In the genomic region with DNA sequence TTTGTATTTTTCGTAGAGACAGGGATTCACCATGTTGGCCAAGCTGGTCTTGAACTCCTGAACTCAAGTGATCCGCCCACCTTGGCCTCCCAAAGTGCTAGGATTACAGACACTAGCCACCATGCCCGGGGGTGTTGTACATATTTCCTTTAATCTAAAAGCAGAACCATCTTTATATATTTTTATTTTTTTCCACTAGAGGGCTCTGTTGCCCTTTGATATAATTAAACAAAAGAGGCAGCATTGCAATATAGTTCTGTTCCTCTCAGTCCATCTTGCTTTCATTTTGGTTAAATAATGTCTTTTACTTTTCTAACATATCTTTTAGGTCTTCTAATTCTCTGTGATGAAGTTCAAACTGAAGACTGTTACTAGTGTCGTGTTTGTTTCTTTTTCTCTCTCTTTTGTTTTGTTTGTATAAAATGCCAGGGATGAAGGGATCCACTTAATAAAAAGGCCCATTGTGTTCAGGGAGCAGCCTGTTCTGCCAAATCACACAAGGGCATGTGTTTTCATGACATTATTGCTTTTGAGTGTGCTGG, we compare ENCODE assay signal across 8 cellular contexts. TPM values are rescaled to one million over a fixed set of nuclear protein-coding genes. Genes with fewer than 3 reads are reported as not detected.
DNase-seq lines count a peak whose midpoint lies in the region; FAIRE-seq and TF ChIP-seq lines count a peak whose summit lies in the region.

No MANE protein-coding gene starts in this region.

- no peaks in the 10 kb centered on the region for H3K27me3 Mint-ChIP-seq in HFFc6 (ENCODE audit: insufficient read depth)

- H3K27ac Mint-ChIP-seq in HFFc6 = no peak overlapping the region

- peak; percentile 96 for FAIRE-seq in endometrium (lab: Jason Lieb, UNC)

- H3K4me1 Mint-ChIP-seq in HFFc6 (ENCODE audit: low read depth) = peaks cover 5% of the 10 kb centered on the region

- peak; percentile 61 for DNase-seq in A172 (ENCODE audit: low spot score)
- peak; percentile 72 for DNase-seq in GM03348 (ENCODE audit: low spot score)
- peak; percentile 60 for DNase-seq in HFFc6
- peak; percentile 98 for DNase-seq in NCI-H1092 treated with DMSO at 0.1 percent for 48 hours (lab: John Stamatoyannopoulos, UW)
- DNase-seq in SW 1271 (lab: John Stamatoyannopoulos, UW) = peak; percentile 11 to 72
- peak; percentile 92 for DNase-seq in midbrain (lab: John Stamatoyannopoulos, UW)
- no peak for DNase-seq in effector CD8-positive, alpha-beta T cell (lab: John Stamatoyannopoulos, UW)

- H3K9me3 Mint-ChIP-seq in HFFc6 = no peaks in the 10 kb centered on the region

- TF ChIP-seq CTCF in HFFc6 (IDR thresholded peaks at IDR 0.05) = peak; percentile 81

- peak overlapping the region; percentile 72 for H3K4me3 Mint-ChIP-seq in HFFc6

- H3K36me3 Mint-ChIP-seq in HFFc6 (ENCODE audit: low read depth) = no peaks in the 10 kb centered on the region

RNA-seq across cellular contexts. Expression of a gene that starts 23.4 kb away (rescaled TPM):
- total RNA-seq in A172 (2014; rRNA removed; shearing (Covaris generic)) = 26.1 and 29.6 TPM in 2 replicates
- total RNA-seq in HFFc6 (2021; fragmentation: NEBNext Ultra II Directional; extraction: Animal tissue kit (Norgen Biotek cat#: 25700)) = 1 to 10 TPM in 5 of 6 experiments, under 1 TPM in 1; 0.46 to 3.4 (median 1.3) TPM
